14 cellular contexts compared by ENCODE assay signal in genomic region chr10:83765711-83766110, GRCh38.
DNase-seq lines count a peak whose midpoint lies in the region; TF ChIP-seq lines count a peak whose summit lies in the region.
"Had no signal": no experiment of that assay in that cellular context is flagged by ENCODE, and none has a peak within 500 bp of the region (broad histone marks: within the 10 kb centered on the region; RNA-seq: fewer than 3 reads in every experiment).

No MANE protein-coding gene starts in this region.

- CTCF ChIA-PET in BJ (lab: Yijun Ruan, JAX), result no interaction called here
- CTCF ChIA-PET in activated naive CD4-positive, alpha-beta T cell treated with anti-CD3 and anti-CD28 coated beads, Interleukin-2, amount 10 ng/mL, durations not matched to agents 7 days and 5 days (lab: Charles Lee), result no interaction called here

- no peak overlapping the region for H3K4me3 Mint-ChIP-seq in activated naive CD4-positive, alpha-beta T cell treated with anti-CD3 and anti-CD28 coated beads, Interleukin-2, amount 10 ng/mL, durations not matched to agents 7 days and 5 days
- H3K4me3 Mint-ChIP-seq: B cell; CD4-positive, alpha-beta memory T cell; GM23338; IgD-negative memory B cell had no signal

- no peaks in the 10 kb centered on the region for H3K27me3 ChIP-seq in BJ (ENCODE audit: control insufficient read depth, insufficient read depth, low read length)

- no peak overlapping the region for H3K4me3 ChIP-seq in BJ (ENCODE audit: low read depth, low read length)
- H3K4me3 ChIP-seq in retinal pigment epithelial cell (ENCODE audit: low read length), result no peak overlapping the region
- H3K4me3 ChIP-seq: GM23338, HAP-1 had no signal

- H3K27me3 Mint-ChIP-seq in activated naive CD4-positive, alpha-beta T cell treated with anti-CD3 and anti-CD28 coated beads, Interleukin-2, amount 10 ng/mL, durations not matched to agents 7 days and 5 days, result no peaks in the 10 kb centered on the region
- H3K27me3 Mint-ChIP-seq: B cell; CD4-positive, alpha-beta memory T cell; IgD-negative memory B cell had no signal

- no peaks in the 10 kb centered on the region for H3K36me3 Mint-ChIP-seq in activated naive CD4-positive, alpha-beta T cell treated with anti-CD3 and anti-CD28 coated beads, Interleukin-2, amount 10 ng/mL, durations not matched to agents 7 days and 5 days
- H3K36me3 Mint-ChIP-seq: CD4-positive, alpha-beta memory T cell; IgD-negative memory B cell had no signal

- H3K4me1 Mint-ChIP-seq in activated naive CD4-positive, alpha-beta T cell treated with anti-CD3 and anti-CD28 coated beads, Interleukin-2, amount 10 ng/mL, durations not matched to agents 7 days and 5 days, result no peaks in the 10 kb centered on the region
- H3K4me1 Mint-ChIP-seq: B cell; CD4-positive, alpha-beta memory T cell; IgD-negative memory B cell had no signal

- POLR2A ChIA-PET in BJ (lab: Charles Lee), result no interaction called here

- H3K27ac Mint-ChIP-seq in activated naive CD4-positive, alpha-beta T cell treated with anti-CD3 and anti-CD28 coated beads, Interleukin-2, amount 10 ng/mL, durations not matched to agents 7 days and 5 days, result no peak overlapping the region
- H3K27ac Mint-ChIP-seq: B cell, GM23338, IgD-negative memory B cell had no signal

- H3K9me3 Mint-ChIP-seq in activated naive CD4-positive, alpha-beta T cell treated with anti-CD3 and anti-CD28 coated beads, Interleukin-2, amount 10 ng/mL, durations not matched to agents 7 days and 5 days, result peaks cover 4% of the 10 kb centered on the region

- H3K36me3 ChIP-seq in BJ (ENCODE audit: control insufficient read depth, insufficient read depth, low read length), result no peaks in the 10 kb centered on the region
- H3K36me3 ChIP-seq: HAP-1 had no signal

- DNase-seq in BJ (ENCODE audit: low read depth) (peak; percentile 1), M059J (ENCODE audit: low read depth) (peak; percentile 5), astrocyte of the hippocampus (ENCODE audit: low read depth, low spot score) (peak; percentile 28), retinal pigment epithelial cell (ENCODE audit: low read depth) (peak; percentile 57), germinal center (ENCODE audit: low spot score) (no peak), pons (ENCODE audit: low spot score) (no peak)
- DNase-seq in activated naive CD4-positive, alpha-beta T cell treated with anti-CD3 and anti-CD28 coated beads, Interleukin-2, amount 10 ng/mL, durations not matched to agents 7 days and 5 days, result no peak
- DNase-seq: CD4-positive, alpha-beta memory T cell; DND-41; GF-D8 had no signal

- TF ChIP-seq CTCF in BJ (IDR thresholded peaks at IDR 0.05; ENCODE audit: insufficient read depth, low read depth, low read length) (no peak), retinal pigment epithelial cell (conservative IDR thresholded peaks at IDR 0.05; ENCODE audit: low read depth, low read length) (no peak)

Comparison
In these comparisons a context has a peak if more than half of its experiments do, and no peak if none do; other contexts are left out.
1. DNase-seq: peak in BJ (single experiment), M059J (single experiment), astrocyte of the hippocampus (single experiment) and retinal pigment epithelial cell (single experiment); none in germinal center (single experiment), pons (single experiment) and activated naive CD4-positive, alpha-beta T cell treated with anti-CD3 and anti-CD28 coated beads, Interleukin-2, amount 10 ng/mL, durations not matched to agents 7 days and 5 days (single experiment).